ENCODE assay signal across 8 cellular contexts in the genomic region with DNA sequence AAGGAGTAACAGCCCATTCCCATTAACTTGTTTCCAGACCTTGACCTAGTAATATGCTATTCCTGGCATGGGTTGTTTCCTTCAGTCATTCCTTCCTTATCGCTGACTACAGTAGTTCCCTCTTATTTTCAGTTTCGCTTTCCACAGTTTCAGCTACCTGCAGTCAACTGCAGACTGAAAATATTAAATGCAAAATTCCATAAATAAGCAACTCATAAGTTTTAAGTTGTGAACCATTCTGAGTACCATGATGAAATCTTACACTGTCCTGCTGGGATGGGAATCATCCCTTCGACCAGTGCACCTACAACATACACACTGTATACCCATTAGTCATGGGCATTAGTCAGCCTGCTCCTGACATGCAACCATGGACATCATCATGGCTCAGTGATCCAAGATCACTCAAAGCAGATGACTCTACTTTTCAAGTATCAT.
A peak's percentile ranks its signal among the peaks of the same experiment; 100 is the strongest.
DNase-seq lines count a peak whose midpoint lies in the region; ATAC-seq and TF ChIP-seq lines count a peak whose summit lies in the region.

No MANE protein-coding gene starts in this region.

- 68 to 93% methylated on average over 3 of the region's 3 CpGs for WGBS in body of pancreas, 2 donors

- ATAC-seq in lower lobe of right lung: peak; percentile 25 to 61
- no peak for ATAC-seq in HG02763 (IDR thresholded peaks at IDR 0.05; ENCODE audit: unreplicated experiment)
- no peak for ATAC-seq in HG02798 (IDR thresholded peaks at IDR 0.05; ENCODE audit: poor library complexity, unreplicated experiment)
- no peak for ATAC-seq in body of pancreas

- H3K4me3 ChIP-seq in BJ (ENCODE audit: low read depth, low read length) (no peak overlapping the region), lower lobe of right lung (peak overlapping the region; percentile 25), body of pancreas (no peak overlapping the region)

- H3K36me3 Mint-ChIP-seq in activated naive CD8-positive, alpha-beta T cell treated with anti-CD3 and anti-CD28 coated beads for 36 hours: peaks cover 4% of the 10 kb centered on the region
- peaks cover 7% of the 10 kb centered on the region for H3K36me3 Mint-ChIP-seq in progenitor cell of endocrine pancreas (ENCODE audit: insufficient read depth)

- no peak overlapping the region for H3K27ac Mint-ChIP-seq in activated naive CD8-positive, alpha-beta T cell treated with anti-CD3 and anti-CD28 coated beads for 36 hours
- H3K27ac Mint-ChIP-seq in progenitor cell of endocrine pancreas: no peak overlapping the region

- H3K27me3 ChIP-seq in BJ (ENCODE audit: control insufficient read depth, insufficient read depth, low read length): no peaks in the 10 kb centered on the region
- no peaks in the 10 kb centered on the region for H3K27me3 ChIP-seq in lower lobe of right lung (ENCODE audit: low read depth)
- H3K27me3 ChIP-seq in body of pancreas: no peaks in the 10 kb centered on the region

- no peaks in the 10 kb centered on the region for H3K4me1 ChIP-seq in lower lobe of right lung
- H3K4me1 ChIP-seq in body of pancreas: no peaks in the 10 kb centered on the region

- H3K9me3 Mint-ChIP-seq in activated naive CD8-positive, alpha-beta T cell treated with anti-CD3 and anti-CD28 coated beads for 36 hours: peaks cover 1% of the 10 kb centered on the region
- no peaks in the 10 kb centered on the region for H3K9me3 Mint-ChIP-seq in progenitor cell of endocrine pancreas (ENCODE audit: low read depth)

- POLR2A ChIA-PET in BJ (lab: Charles Lee): no interaction called here

- intact Hi-C loops in lower lobe of right lung (cut with DNase I): no loop called here
- intact Hi-C loops in body of pancreas (cut with DNase I): no loop called here

- H3K9me3 ChIP-seq in lower lobe of right lung (no peaks in the 10 kb centered on the region), body of pancreas (no peaks in the 10 kb centered on the region)

- H3K27ac ChIP-seq in lower lobe of right lung: no peak overlapping the region
- no peak overlapping the region for H3K27ac ChIP-seq in body of pancreas

- H3K36me3 ChIP-seq in BJ (ENCODE audit: control insufficient read depth, insufficient read depth, low read length) (no peaks in the 10 kb centered on the region), lower lobe of right lung (no peaks in the 10 kb centered on the region), body of pancreas (replicated peaks in 1 of 2; ENCODE audit: insufficient read depth in 1 of 2, low read depth in 2 of 2) (no peaks in the 10 kb centered on the region)

- TF ChIP-seq CTCF in BJ (IDR thresholded peaks at IDR 0.05; ENCODE audit: insufficient read depth, low read depth, low read length) (no peak), lower lobe of right lung (IDR thresholded peaks at IDR 0.05) (no peak), body of pancreas (IDR thresholded peaks at IDR 0.05) (no peak), progenitor cell of endocrine pancreas (IDR thresholded peaks at IDR 0.05; ENCODE audit: unreplicated experiment) (no peak)

- no peak for TF ChIP-seq POLR2A in body of pancreas (IDR thresholded peaks at IDR 0.05)

- H3K4me3 Mint-ChIP-seq in activated naive CD8-positive, alpha-beta T cell treated with anti-CD3 and anti-CD28 coated beads for 36 hours: peak overlapping the region; percentile 44
- no peak overlapping the region for H3K4me3 Mint-ChIP-seq in progenitor cell of endocrine pancreas (ENCODE audit: low read depth)

- H3K4me1 Mint-ChIP-seq in activated naive CD8-positive, alpha-beta T cell treated with anti-CD3 and anti-CD28 coated beads for 36 hours: peaks cover 7% of the 10 kb centered on the region
- H3K4me1 Mint-ChIP-seq in progenitor cell of endocrine pancreas (ENCODE audit: low read depth): peaks cover 14% of the 10 kb centered on the region

- H3K27me3 Mint-ChIP-seq in activated naive CD8-positive, alpha-beta T cell treated with anti-CD3 and anti-CD28 coated beads for 36 hours: no peaks in the 10 kb centered on the region
- no peaks in the 10 kb centered on the region for H3K27me3 Mint-ChIP-seq in progenitor cell of endocrine pancreas

- DNase-seq in BJ (ENCODE audit: low read depth) (peak; percentile 15), HuH-7 (ENCODE audit: low spot score) (peak; percentile 5), lower lobe of right lung (no peak), body of pancreas (no peak), progenitor cell of endocrine pancreas (ENCODE audit: low spot score, unreplicated experiment) (no peak)
- peak; percentile 5 for DNase-seq in activated naive CD8-positive, alpha-beta T cell treated with anti-CD3 and anti-CD28 coated beads for 36 hours

- CTCF ChIA-PET in BJ (lab: Yijun Ruan, JAX): no interaction called here

Comparison
In these comparisons a context has a peak if more than half of its experiments do, and no peak if none do; other contexts are left out.
1. DNase-seq: peak in BJ (single experiment), HuH-7 (single experiment) and activated naive CD8-positive, alpha-beta T cell treated with anti-CD3 and anti-CD28 coated beads for 36 hours (single experiment); none in lower lobe of right lung (single experiment), body of pancreas (0 of 4) and progenitor cell of endocrine pancreas (single experiment).
2. ATAC-seq: peak in lower lobe of right lung (2 of 2); none in HG02763 (single experiment), HG02798 (single experiment) and body of pancreas (single experiment).